17 cellular contexts compared by ENCODE assay signal in genomic region chr22:44639891-44640617, GRCh38.
A peak's percentile ranks its signal among the peaks of the same experiment; 100 is the strongest.
DNase-seq lines count a peak whose midpoint lies in the region; ATAC-seq and TF ChIP-seq lines count a peak whose summit lies in the region.
"Had no signal": no experiment of that assay in that cellular context is flagged by ENCODE, and none has a peak within 500 bp of the region (broad histone marks: within the 10 kb centered on the region; RNA-seq: fewer than 3 reads in every experiment).

No MANE protein-coding gene starts in this region.

- no peak overlapping the region for H3K27ac Mint-ChIP-seq in natural killer cell treated with Interleukin-12 subunit alpha and Interleukin-12 subunit beta and Interleukin-15 and Interleukin-18, amount 100 ng/mL, for 72 hours
- H3K27ac Mint-ChIP-seq in natural killer cell = no peak overlapping the region
- peak overlapping the region; percentile 29 for H3K27ac Mint-ChIP-seq in nephron progenitor cell
- H3K27ac Mint-ChIP-seq: CD8-positive, alpha-beta T cell; T-cell had no signal

- H3K27me3 ChIP-seq in heart right ventricle (peaks cover 0 to 7% (median 0%) of the 10 kb centered on the region in 7 donors), Karpas-422 (ENCODE audit: low read length) (no peaks in the 10 kb centered on the region)

- H3K4me3 ChIP-seq in heart right ventricle (no peak overlapping the region), Karpas-422 (ENCODE audit: low read length) (no peak overlapping the region)

- H3K36me3 Mint-ChIP-seq in natural killer cell treated with Interleukin-12 subunit alpha and Interleukin-12 subunit beta and Interleukin-15 and Interleukin-18, amount 100 ng/mL, for 72 hours = no peaks in the 10 kb centered on the region
- H3K36me3 Mint-ChIP-seq in natural killer cell (no peaks in the 10 kb centered on the region), nephron progenitor cell (ENCODE audit: low read depth) (no peaks in the 10 kb centered on the region)
- H3K36me3 Mint-ChIP-seq: CD8-positive, alpha-beta T cell; T-cell had no signal

- peaks cover 6% of the 10 kb centered on the region for H3K9me3 Mint-ChIP-seq in natural killer cell treated with Interleukin-12 subunit alpha and Interleukin-12 subunit beta and Interleukin-15 and Interleukin-18, amount 100 ng/mL, for 72 hours
- H3K9me3 Mint-ChIP-seq in natural killer cell = peaks cover 3 to 5% of the 10 kb centered on the region in 2 donors
- H3K9me3 Mint-ChIP-seq in nephron progenitor cell = peaks cover 4% of the 10 kb centered on the region
- H3K9me3 Mint-ChIP-seq: CD8-positive, alpha-beta T cell; central memory CD8-positive, alpha-beta T cell; T-cell had no signal

- H3K79me2 ChIP-seq in Karpas-422 (ENCODE audit: low read length) = no peaks in the 10 kb centered on the region
- H3K79me2 ChIP-seq: parathyroid adenoma had no signal

- H3K4me2 ChIP-seq in Karpas-422 (ENCODE audit: low read depth, low read length, poor library complexity, severe bottlenecking) = no peak overlapping the region

- H3K4me1 ChIP-seq in heart right ventricle = peaks cover 0 to 24% (median 8%) of the 10 kb centered on the region in 9 donors
- H3K4me1 ChIP-seq in Karpas-422 (ENCODE audit: low read length) = no peaks in the 10 kb centered on the region
- H3K4me1 ChIP-seq: parathyroid adenoma had no signal

- no peak overlapping the region for H3K9ac ChIP-seq in Karpas-422 (ENCODE audit: low read length)
- H3K9ac ChIP-seq: parathyroid adenoma had no signal

- WGBS in heart right ventricle, 2 donors = 32 to 54% methylated on average over 12 of the region's 12 CpGs

- peak overlapping the region in 1 of 10 donors; percentile 65 for H3K27ac ChIP-seq in heart right ventricle
- H3K27ac ChIP-seq in Karpas-422 (ENCODE audit: low read length) = no peak overlapping the region
- H3K27ac ChIP-seq: parathyroid adenoma had no signal

- ATAC-seq in natural killer cell treated with Interleukin-12 subunit alpha and Interleukin-12 subunit beta and Interleukin-15 and Interleukin-18, amount 100 ng/mL, for 72 hours = no peak
- ATAC-seq in natural killer cell (no peak), heart right ventricle (peak in 6 of 8 donors; percentile 38 to 59 (median 50)), HG03565 (IDR thresholded peaks at IDR 0.05; ENCODE audit: unreplicated experiment) (no peak), GM18520 (IDR thresholded peaks at IDR 0.05; ENCODE audit: unreplicated experiment) (no peak)
- ATAC-seq: CD8-positive, alpha-beta T cell; T-cell had no signal

- DNase-seq in natural killer cell treated with Interleukin-12 subunit alpha and Interleukin-12 subunit beta and Interleukin-15 and Interleukin-18, amount 100 ng/mL, for 72 hours (ENCODE audit: low spot score) = peak; percentile 40
- DNase-seq in natural killer cell (no peak), heart right ventricle (peak in 1 of 2 donors; percentile 43), nephron progenitor cell (no peak), Karpas-422 (no peak), DMS53 treated with DMSO at 0.1 percent for 48 hours (lab: John Stamatoyannopoulos, UW; ENCODE audit: unreplicated experiment) (no peak)
- DNase-seq: CD8-positive, alpha-beta T cell; EL; NCI-H146; NK-92 treated with Interleukin-12 subunit alpha and Interleukin-12 subunit beta, amount 100 ng/mL, for 24 hours; stimulated activated CD4-positive, alpha-beta T cell treated with anti-CD3 and anti-CD28 coated beads, Interleukin-12 subunit alpha, Interleukin-12 subunit beta, amount 100 ng/mL, for 4 hours; stimulated activated naive CD4-positive, alpha-beta T cell treated with Interleukin-2 at 50 U/mL for 16 hours; T-cell had no signal

- no peak for TF ChIP-seq CTCF in natural killer cell (IDR thresholded peaks at IDR 0.05)
- no peak for TF ChIP-seq CTCF in heart right ventricle (IDR thresholded peaks at IDR 0.05)
- TF ChIP-seq CTCF in nephron progenitor cell (IDR thresholded peaks at IDR 0.05) = no peak

- no peak overlapping the region for H3K4me3 Mint-ChIP-seq in natural killer cell treated with Interleukin-12 subunit alpha and Interleukin-12 subunit beta and Interleukin-15 and Interleukin-18, amount 100 ng/mL, for 72 hours
- H3K4me3 Mint-ChIP-seq in natural killer cell (no peak overlapping the region), nephron progenitor cell (no peak overlapping the region)
- H3K4me3 Mint-ChIP-seq: CD8-positive, alpha-beta T cell; central memory CD8-positive, alpha-beta T cell; T-cell had no signal

- no peaks in the 10 kb centered on the region for H3K9me2 ChIP-seq in Karpas-422 (replicated peaks; ENCODE audit: insufficient read depth, low read length)

- H3K9me3 ChIP-seq in heart right ventricle = no peaks in the 10 kb centered on the region
- H3K9me3 ChIP-seq in Karpas-422 (ENCODE audit: low read length) = no peaks in the 10 kb centered on the region

- peaks cover 0 to 10% of the 10 kb centered on the region in 2 donors for H3K4me1 Mint-ChIP-seq in natural killer cell treated with Interleukin-12 subunit alpha and Interleukin-12 subunit beta and Interleukin-15 and Interleukin-18, amount 100 ng/mL, for 72 hours (ENCODE audit: low read depth in 2 of 2)
- H3K4me1 Mint-ChIP-seq in natural killer cell (peaks cover 2 to 12% of the 10 kb centered on the region in 2 donors), nephron progenitor cell (peaks cover 17% of the 10 kb centered on the region)

- intact Hi-C loops in natural killer cell (cut with micrococcal nuclease) = no loop called here
- intact Hi-C loops in heart right ventricle (cut with DNase I) = no loop called here

- no peaks in the 10 kb centered on the region for H4K20me1 ChIP-seq in Karpas-422 (ENCODE audit: insufficient read depth, low read depth, low read length)

- no peak overlapping the region for H2AFZ ChIP-seq in Karpas-422 (ENCODE audit: low read length)
- H2AFZ ChIP-seq: parathyroid adenoma had no signal

- H3K36me3 ChIP-seq in heart right ventricle (no peaks in the 10 kb centered on the region), Karpas-422 (ENCODE audit: insufficient read depth, low read length) (no peaks in the 10 kb centered on the region)

- no peaks in the 10 kb centered on the region for H3K27me3 Mint-ChIP-seq in natural killer cell treated with Interleukin-12 subunit alpha and Interleukin-12 subunit beta and Interleukin-15 and Interleukin-18, amount 100 ng/mL, for 72 hours
- H3K27me3 Mint-ChIP-seq in natural killer cell (ENCODE audit: low read depth in 2 of 2) (no peaks in the 10 kb centered on the region), nephron progenitor cell (ENCODE audit: low read depth, poor library complexity) (peaks cover 32% of the 10 kb centered on the region)
- H3K27me3 Mint-ChIP-seq: central memory CD8-positive, alpha-beta T cell; T-cell had no signal

Comparison
In these comparisons a context has a peak if more than half of its experiments do, and no peak if none do; other contexts are left out.
1. ATAC-seq: peak in heart right ventricle (6 of 8); none in natural killer cell treated with Interleukin-12 subunit alpha and Interleukin-12 subunit beta and Interleukin-15 and Interleukin-18, amount 100 ng/mL, for 72 hours (0 of 2), natural killer cell (0 of 3), HG03565 (single experiment) and GM18520 (single experiment).